ENCODE assay signal across 9 cellular contexts in genomic region chr12:98519257-98519907, GRCh38. TPM values are rescaled to one million over a fixed set of nuclear protein-coding genes. Genes with fewer than 3 reads are reported as not detected.
DNase-seq lines count a peak whose midpoint lies in the region; ATAC-seq and TF ChIP-seq lines count a peak whose summit lies in the region.
"Had no signal": no experiment of that assay in that cellular context is flagged by ENCODE, and none has a peak within 500 bp of the region (broad histone marks: within the 10 kb centered on the region; RNA-seq: fewer than 3 reads in every experiment).

No MANE protein-coding gene starts in this region.

- H2AFZ ChIP-seq in Karpas-422 (ENCODE audit: low read length) = no peak overlapping the region

- H3K9ac ChIP-seq in Karpas-422 (ENCODE audit: low read length) = no peak overlapping the region

- H3K4me1 ChIP-seq in Karpas-422 (ENCODE audit: low read length) = peaks cover 41% of the 10 kb centered on the region

- H3K27me3 Mint-ChIP-seq in activated CD8-positive, alpha-beta memory T cell treated with anti-CD3 and anti-CD28 coated beads, Interleukin-2, amount 10 ng/mL, durations not matched to agents 7 days and 5 days = no peaks in the 10 kb centered on the region
- H3K27me3 Mint-ChIP-seq in activated T-helper 17 cell treated with anti-CD3 and anti-CD28 coated beads, Interleukin-2, amount 50 U/mL, for 72 hours = no peaks in the 10 kb centered on the region
- peaks cover 9% of the 10 kb centered on the region for H3K27me3 Mint-ChIP-seq in neural crest cell (ENCODE audit: low read depth)

- no peak for TF ChIP-seq CTCF in neural crest cell (conservative IDR thresholded peaks at IDR 0.05)

- H3K27me3 ChIP-seq in Karpas-422 (ENCODE audit: low read length) = no peaks in the 10 kb centered on the region

- no peaks in the 10 kb centered on the region for H3K9me2 ChIP-seq in Karpas-422 (replicated peaks; ENCODE audit: insufficient read depth, low read length)

- peak overlapping the region; percentile 90 for H3K4me3 Mint-ChIP-seq in activated CD8-positive, alpha-beta memory T cell treated with anti-CD3 and anti-CD28 coated beads, Interleukin-2, amount 10 ng/mL, durations not matched to agents 7 days and 5 days
- H3K4me3 Mint-ChIP-seq in activated T-helper 17 cell treated with anti-CD3 and anti-CD28 coated beads, Interleukin-2, amount 50 U/mL, for 72 hours = peak overlapping the region; percentile 96
- H3K4me3 Mint-ChIP-seq in neural crest cell = peak overlapping the region; percentile 100

- H3K27ac Mint-ChIP-seq in activated CD8-positive, alpha-beta memory T cell treated with anti-CD3 and anti-CD28 coated beads, Interleukin-2, amount 10 ng/mL, durations not matched to agents 7 days and 5 days = peak overlapping the region; percentile 98
- peak overlapping the region; percentile 89 for H3K27ac Mint-ChIP-seq in activated T-helper 17 cell treated with anti-CD3 and anti-CD28 coated beads, Interleukin-2, amount 50 U/mL, for 72 hours
- H3K27ac Mint-ChIP-seq in neural crest cell (ENCODE audit: unreplicated experiment) = no peak overlapping the region

- no peaks in the 10 kb centered on the region for H3K9me3 Mint-ChIP-seq in activated CD8-positive, alpha-beta memory T cell treated with anti-CD3 and anti-CD28 coated beads, Interleukin-2, amount 10 ng/mL, durations not matched to agents 7 days and 5 days (ENCODE audit: low read depth)
- no peaks in the 10 kb centered on the region for H3K9me3 Mint-ChIP-seq in activated T-helper 17 cell treated with anti-CD3 and anti-CD28 coated beads, Interleukin-2, amount 50 U/mL, for 72 hours
- H3K9me3 Mint-ChIP-seq in neural crest cell = no peaks in the 10 kb centered on the region

- H3K36me3 ChIP-seq in Karpas-422 (ENCODE audit: insufficient read depth, low read length) = peaks cover 39% of the 10 kb centered on the region

- CTCF ChIA-PET in activated CD8-positive, alpha-beta memory T cell treated with anti-CD3 and anti-CD28 coated beads, Interleukin-2, amount 10 ng/mL, durations not matched to agents 7 days and 5 days (lab: Charles Lee) = interaction anchor here (0.7 to 9.2 kb wide), 5 partner anchors 13 to 1798 kb away, joined by 3 to 78 read pairs (median 4); no protein-coding TSS in a partner anchor

- no peaks in the 10 kb centered on the region for H3K9me3 ChIP-seq in Karpas-422 (ENCODE audit: low read length)

- no peak overlapping the region for H3K27ac ChIP-seq in Karpas-422 (ENCODE audit: low read length)

- DNase-seq in activated CD8-positive, alpha-beta memory T cell treated with anti-CD3 and anti-CD28 coated beads, Interleukin-2, amount 10 ng/mL, durations not matched to agents 7 days and 5 days = no peak
- no peak for DNase-seq in activated CD8-positive, alpha-beta memory T cell treated with anti-CD3 and anti-CD28 coated beads, Interleukin-2, amount 50 U/mL, for 4 hours
- DNase-seq in Karpas-422 (no peak), neural crest cell (ENCODE audit: low read depth, low spot score) (no peak)
- DNase-seq in stimulated activated CD4-positive, alpha-beta T cell treated with anti-CD3 and anti-CD28 coated beads, Interleukin-4, amount 100 ng/mL, for 1 hour = no peak
- DNase-seq: NCI-H2029 had no signal

- H3K36me3 Mint-ChIP-seq in activated CD8-positive, alpha-beta memory T cell treated with anti-CD3 and anti-CD28 coated beads, Interleukin-2, amount 10 ng/mL, durations not matched to agents 7 days and 5 days = peaks cover 65% of the 10 kb centered on the region
- peaks cover 95% of the 10 kb centered on the region for H3K36me3 Mint-ChIP-seq in activated T-helper 17 cell treated with anti-CD3 and anti-CD28 coated beads, Interleukin-2, amount 50 U/mL, for 72 hours (ENCODE audit: low read depth)
- peaks cover 19% of the 10 kb centered on the region for H3K36me3 Mint-ChIP-seq in neural crest cell (ENCODE audit: low read depth)

- peaks cover 97% of the 10 kb centered on the region for H3K79me2 ChIP-seq in Karpas-422 (ENCODE audit: low read length)

- H4K20me1 ChIP-seq in Karpas-422 (ENCODE audit: insufficient read depth, low read depth, low read length) = peaks cover 29% of the 10 kb centered on the region

- H3K4me2 ChIP-seq in Karpas-422 (ENCODE audit: low read depth, low read length, poor library complexity, severe bottlenecking) = peak overlapping the region; percentile 41

- H3K4me3 ChIP-seq in Karpas-422 (ENCODE audit: low read length) = no peak overlapping the region

- no peak for ATAC-seq in activated CD8-positive, alpha-beta memory T cell treated with anti-CD3 and anti-CD28 coated beads, Interleukin-2, amount 10 ng/mL, durations not matched to agents 7 days and 5 days
- no peak for ATAC-seq in activated T-helper 17 cell treated with anti-CD3 and anti-CD28 coated beads, Interleukin-2, amount 50 U/mL, for 72 hours (replicated peaks)
- ATAC-seq in GM21381 (IDR thresholded peaks at IDR 0.05; ENCODE audit: unreplicated experiment) (no peak), GM21825 (IDR thresholded peaks at IDR 0.05; ENCODE audit: unreplicated experiment) (no peak)

- peaks cover 37% of the 10 kb centered on the region for H3K4me1 Mint-ChIP-seq in activated CD8-positive, alpha-beta memory T cell treated with anti-CD3 and anti-CD28 coated beads, Interleukin-2, amount 10 ng/mL, durations not matched to agents 7 days and 5 days
- H3K4me1 Mint-ChIP-seq in activated T-helper 17 cell treated with anti-CD3 and anti-CD28 coated beads, Interleukin-2, amount 50 U/mL, for 72 hours = peaks cover 25% of the 10 kb centered on the region
- peaks cover 43% of the 10 kb centered on the region for H3K4me1 Mint-ChIP-seq in neural crest cell

RNA-seq across cellular contexts. Expression of gene TMPO, which starts 4.0 kb away (rescaled TPM):
- 100 to 1,000 TPM; 366 to 399 TPM for total RNA-seq in activated CD8-positive, alpha-beta memory T cell treated with anti-CD3 and anti-CD28 coated beads, Interleukin-2, amount 10 ng/mL, durations not matched to agents 7 days and 5 days
- 116 and 138 TPM in 2 replicates for total RNA-seq in Karpas-422 (2014; rRNA removed; shearing (Covaris generic); ENCODE audit: low replicate concordance)
- total RNA-seq in activated T-helper 17 cell treated with anti-CD3 and anti-CD28 coated beads, Interleukin-2, amount 50 U/mL, for 72 hours = 100 to 1,000 TPM; 268 to 285 TPM
- 295 and 305 TPM in 2 replicates for total RNA-seq in neural crest cell
